ENCODE assay signal across 8 cellular contexts in genomic region chr4:55395529-55396304, GRCh38. TPM values are rescaled to one million over a fixed set of nuclear protein-coding genes. Genes with fewer than 3 reads are reported as not detected.
DNase-seq lines count a peak whose midpoint lies in the region; ATAC-seq and TF ChIP-seq lines count a peak whose summit lies in the region.

A gene with protein sequence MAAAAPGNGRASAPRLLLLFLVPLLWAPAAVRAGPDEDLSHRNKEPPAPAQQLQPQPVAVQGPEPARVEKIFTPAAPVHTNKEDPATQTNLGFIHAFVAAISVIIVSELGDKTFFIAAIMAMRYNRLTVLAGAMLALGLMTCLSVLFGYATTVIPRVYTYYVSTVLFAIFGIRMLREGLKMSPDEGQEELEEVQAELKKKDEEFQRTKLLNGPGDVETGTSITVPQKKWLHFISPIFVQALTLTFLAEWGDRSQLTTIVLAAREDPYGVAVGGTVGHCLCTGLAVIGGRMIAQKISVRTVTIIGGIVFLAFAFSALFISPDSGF (plus strand): TSS chr4:55395957. CDS start chr4:55396190, 233 bp downstream.

- peak within 1 kb of the TSS; percentile 93 for H3K27ac Mint-ChIP-seq in activated T-helper 17 cell treated with anti-CD3 and anti-CD28 coated beads, Interleukin-2, amount 50 U/mL, for 72 hours
- H3K27ac Mint-ChIP-seq in naive thymus-derived CD8-positive, alpha-beta T cell: peak within 1 kb of the TSS; percentile 95 to 100 (median 98)

- peaks cover 30% of the 10 kb centered on the region for H3K4me1 Mint-ChIP-seq in activated T-helper 17 cell treated with anti-CD3 and anti-CD28 coated beads, Interleukin-2, amount 50 U/mL, for 72 hours
- peaks cover 20 to 44% (median 40%) of the 10 kb centered on the region in 4 donors for H3K4me1 Mint-ChIP-seq in naive thymus-derived CD8-positive, alpha-beta T cell

- H3K79me2 ChIP-seq in fibroblast of lung (ENCODE audit: control insufficient read depth, insufficient read depth, low read length): peaks cover 47% of the 10 kb centered on the region

- H3K9me3 ChIP-seq in fibroblast of lung (ENCODE audit: control insufficient read depth, insufficient read depth, low read depth, low read length): no peaks in the 10 kb centered on the region

- H3K9ac ChIP-seq in fibroblast of lung (ENCODE audit: insufficient read depth, low read length): peak within 1 kb of the TSS; percentile 98

- H3K27me3 Mint-ChIP-seq in activated T-helper 17 cell treated with anti-CD3 and anti-CD28 coated beads, Interleukin-2, amount 50 U/mL, for 72 hours: no peaks in the 10 kb centered on the region
- no peaks in the 10 kb centered on the region for H3K27me3 Mint-ChIP-seq in naive thymus-derived CD8-positive, alpha-beta T cell

- H3K27me3 ChIP-seq in fibroblast of lung (ENCODE audit: control insufficient read depth, insufficient read depth, low read length): no peaks in the 10 kb centered on the region

- CTCF ChIA-PET in RWPE1 (lab: Yijun Ruan, JAX): interaction anchor here (0.7 to 4.1 kb wide), 4 partner anchors 49 to 425 kb away, joined by 6 to 21 read pairs (median 6); partner anchors contain the start of gene SRD5A3

- H2AFZ ChIP-seq in fibroblast of lung (ENCODE audit: low read length): peak within 1 kb of the TSS; percentile 28

- peak; percentile 98 for ATAC-seq in activated T-helper 17 cell treated with anti-CD3 and anti-CD28 coated beads, Interleukin-2, amount 50 U/mL, for 72 hours (replicated peaks)
- ATAC-seq in naive thymus-derived CD8-positive, alpha-beta T cell: peak; percentile 93 to 94

- H3K27ac ChIP-seq in RWPE1: peak within 1 kb of the TSS; percentile 92
- H3K27ac ChIP-seq in fibroblast of lung (ENCODE audit: insufficient read depth, low read length): peak within 1 kb of the TSS; percentile 96

- TF ChIP-seq CTCF in LNCaP clone FGC (IDR thresholded peaks at IDR 0.05; ENCODE audit: control insufficient read depth, extremely low read depth, insufficient read depth): no peak
- TF ChIP-seq CTCF in RWPE1 (conservative IDR thresholded peaks at IDR 0.05; ENCODE audit: low read depth): no peak
- no peak for TF ChIP-seq CTCF in fibroblast of lung (conservative IDR thresholded peaks at IDR 0.05 in 1 of 2, IDR thresholded peaks at IDR 0.05 in 1 of 2; ENCODE audit: low read depth in 1 of 2, low read length in 2 of 2)

- H3K4me3 ChIP-seq in LNCaP clone FGC (ENCODE audit: low read depth, low read length): peak within 1 kb of the TSS; percentile 61
- H3K4me3 ChIP-seq in fibroblast of lung (replicated peaks in 1 of 4; ENCODE audit: control extremely low read depth in 1 of 4, insufficient read depth in 1 of 4, low read depth in 3 of 4, low read length in 4 of 4): peak within 1 kb of the TSS; percentile 60 to 98 (median 90)

- H3K4me2 ChIP-seq in fibroblast of lung (ENCODE audit: extremely low read depth, insufficient read depth, low read length): peak within 1 kb of the TSS; percentile 89

- peaks cover 2% of the 10 kb centered on the region for H4K20me1 ChIP-seq in fibroblast of lung (ENCODE audit: control insufficient read depth, extremely low read depth, insufficient read depth, low read length)

- H3K4me1 ChIP-seq in fibroblast of lung (ENCODE audit: control insufficient read depth, extremely low read depth, insufficient read depth, low read length): peaks cover 8% of the 10 kb centered on the region

- peak within 1 kb of the TSS; percentile 93 for H3K4me3 Mint-ChIP-seq in activated T-helper 17 cell treated with anti-CD3 and anti-CD28 coated beads, Interleukin-2, amount 50 U/mL, for 72 hours
- H3K4me3 Mint-ChIP-seq in naive thymus-derived CD8-positive, alpha-beta T cell: peak within 1 kb of the TSS; percentile 93 to 100 (median 98)

- DNase-seq in EH (ENCODE audit: low read depth): peak; percentile 88
- DNase-seq in H4 (ENCODE audit: low spot score): peak; percentile 88
- DNase-seq in LNCaP clone FGC (ENCODE audit: low read depth): peak; percentile 62
- DNase-seq in RWPE1 (ENCODE audit: low spot score): peak; percentile 91
- DNase-seq in fibroblast of lung (ENCODE audit: low read depth in 2 of 2): peak; percentile 85 to 89
- peak; percentile 81 to 92 (median 86) for DNase-seq in naive thymus-derived CD8-positive, alpha-beta T cell
- DNase-seq in stimulated activated naive CD4-positive, alpha-beta T cell (lab: John Stamatoyannopoulos, UW): peak; percentile 75 to 91 (median 86)

- peaks cover 47% of the 10 kb centered on the region for H3K36me3 Mint-ChIP-seq in activated T-helper 17 cell treated with anti-CD3 and anti-CD28 coated beads, Interleukin-2, amount 50 U/mL, for 72 hours (ENCODE audit: low read depth)
- peaks cover 0 to 18% (median 0%) of the 10 kb centered on the region in 3 donors for H3K36me3 Mint-ChIP-seq in naive thymus-derived CD8-positive, alpha-beta T cell

- peaks cover 6% of the 10 kb centered on the region for H3K36me3 ChIP-seq in fibroblast of lung (ENCODE audit: control insufficient read depth, insufficient read depth, low read length)

- POLR2A ChIA-PET in RWPE1 (lab: Yijun Ruan, JAX; ENCODE audit: low non-redundant PET): interaction anchor here (0.6 to 1.0 kb wide), 4 partner anchors 45 to 150 kb away, joined by 3 to 8 read pairs (median 4); no protein-coding TSS in a partner anchor
- POLR2A ChIA-PET in naive thymus-derived CD8-positive, alpha-beta T cell (lab: Charles Lee): interaction anchor here (0.6 to 2.2 kb wide), 12 partner anchors 13 to 1040 kb away, joined by 3 to 16 read pairs (median 4); partner anchors contain the start of genes AASDH, CEP135, CLOCK and EXOC1

- no peaks in the 10 kb centered on the region for H3K9me3 Mint-ChIP-seq in activated T-helper 17 cell treated with anti-CD3 and anti-CD28 coated beads, Interleukin-2, amount 50 U/mL, for 72 hours
- H3K9me3 Mint-ChIP-seq in naive thymus-derived CD8-positive, alpha-beta T cell: no peaks in the 10 kb centered on the region

RNA-seq across cellular contexts. Expression of the gene that starts here (rescaled TPM):
- 104 and 124 TPM in 2 replicates for total RNA-seq in H4 (2014; rRNA removed; shearing (Covaris generic))
- total RNA-seq in activated T-helper 17 cell treated with anti-CD3 and anti-CD28 coated beads, Interleukin-2, amount 50 U/mL, for 72 hours: 10 to 100 TPM; 60.5 to 81.9 TPM
- total RNA-seq in fibroblast of lung: 98.9 and 108 TPM in 2 replicates
- polyA plus RNA-seq in fibroblast of lung: 103 and 183 TPM in 2 replicates
- 71.1 and 102 TPM in 2 replicates for polyA plus RNA-seq in fibroblast of lung (2012)
- 137 and 166 TPM in 2 replicates for polyA minus RNA-seq in fibroblast of lung (ENCODE audit: low replicate concordance)
- total RNA-seq in naive thymus-derived CD8-positive, alpha-beta T cell: 10 to 100 TPM; 62.5 to 63.3 TPM
- 10 to 100 TPM; 16.0 to 32.7 (median 25.9) TPM for polyA plus RNA-seq in naive thymus-derived CD8-positive, alpha-beta T cell

Comparison
In these comparisons a context has a peak if more than half of its experiments do, and no peak if none do; other contexts are left out.
1. Peak in every context shown above with its lines: DNase-seq, ATAC-seq, H3K4me3 ChIP-seq and H3K27ac ChIP-seq.